Comparison of ENCODE assay signal across 12 cellular contexts in the genomic region with DNA sequence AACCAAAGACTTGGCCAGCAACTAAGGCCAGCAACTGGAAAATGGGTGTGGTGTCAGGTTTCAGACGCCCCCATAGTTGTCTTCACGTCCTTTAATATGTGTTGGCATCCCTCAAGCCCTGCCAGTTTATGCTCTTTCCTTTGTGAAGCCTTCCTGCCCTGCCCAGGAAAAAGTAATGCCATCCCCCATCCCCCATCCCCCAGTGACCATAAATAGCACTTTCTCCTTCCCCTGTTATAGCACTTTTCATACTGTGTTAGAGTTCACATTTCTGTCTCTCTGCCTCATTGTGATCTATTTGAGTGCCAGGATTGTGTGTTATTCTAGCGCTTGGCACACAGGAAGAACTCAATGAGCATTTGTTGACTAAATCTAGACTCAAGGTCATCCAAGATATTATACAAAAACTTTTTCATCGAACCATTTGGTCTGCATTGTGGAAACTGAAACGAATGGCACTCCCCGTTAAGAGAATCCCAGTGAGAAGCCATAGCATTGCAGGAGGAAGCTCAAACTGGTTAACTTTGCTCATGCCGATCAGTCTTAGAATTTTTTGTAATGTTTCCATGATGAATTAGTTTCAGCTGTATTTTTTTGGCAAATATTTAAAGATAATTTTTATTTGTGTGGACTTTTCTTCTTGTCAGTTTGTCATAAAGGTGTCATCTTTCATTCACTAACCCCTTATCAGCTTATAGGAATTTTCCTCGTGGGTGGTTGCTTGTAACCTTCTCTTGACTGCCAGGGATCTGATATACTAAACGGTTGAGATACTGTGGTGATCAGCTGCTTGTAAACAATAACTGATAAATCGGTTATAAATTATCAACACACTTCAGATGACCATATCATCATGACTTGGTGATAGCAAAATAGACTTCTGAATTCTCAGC. TPM values are rescaled to one million over a fixed set of nuclear protein-coding genes. Genes with fewer than 3 reads are reported as not detected.
A peak's percentile ranks its signal among the peaks of the same experiment; 100 is the strongest.
DNase-seq lines count a peak whose midpoint lies in the region; ATAC-seq, FAIRE-seq and TF ChIP-seq lines count a peak whose summit lies in the region.
"Had no signal": no experiment of that assay in that cellular context is flagged by ENCODE, and none has a peak within 500 bp of the region (broad histone marks: within the 10 kb centered on the region; RNA-seq: fewer than 3 reads in every experiment).

No MANE protein-coding gene starts in this region.

- no peak overlapping the region for H3K4ac ChIP-seq in H1 (replicated peaks; ENCODE audit: insufficient read length, low read depth, low read length)

- no peak overlapping the region for H3K14ac ChIP-seq in H1 (ENCODE audit: insufficient read length)

- TF ChIP-seq RAD21 in H1 (IDR thresholded peaks at IDR 0.05 in 1 of 2, conservative IDR thresholded peaks at IDR 0.05 in 1 of 2; ENCODE audit: low read depth in 2 of 2, low read length in 2 of 2): no peak

- no peak for TF ChIP-seq POLR2A in H1 (IDR thresholded peaks at IDR 0.05; ENCODE audit: control extremely low read depth in 1 of 2, low read depth in 2 of 2, low read length in 2 of 2)

- H2AFZ ChIP-seq in ACC112 (ENCODE audit: low read length, unreplicated experiment) (no peak overlapping the region), Loucy (ENCODE audit: low read length) (0 out of 2 replicates have a peak overlapping the region, but pooled peaks have one; percentile 31), H1 (ENCODE audit: low read length) (no peak overlapping the region)

- POLR2A ChIA-PET in H1 (lab: Charles Lee; ENCODE audit: partially characterized antibody): interaction anchor here (0.9 to 2.2 kb wide), 5 partner anchors 10 to 91 kb away, joined by 3 to 6 read pairs (median 5); partner anchors contain the start of gene CRIM1
- POLR2A ChIA-PET in CD4-positive, alpha-beta T cell (lab: Charles Lee): no interaction called here

- no peak for ATAC-seq in GM21528 (IDR thresholded peaks at IDR 0.05; ENCODE audit: low FRiP score, unreplicated experiment)
- ATAC-seq in CD4-positive, alpha-beta T cell (ENCODE audit: poor library complexity): no peak
- ATAC-seq: lower lobe of right lung had no signal

- H3K4me3 ChIP-seq in ACC112 (ENCODE audit: low read depth, low read length) (peak overlapping the region; percentile 68), Loucy (ENCODE audit: low read length, poor library complexity, severe bottlenecking) (no peak overlapping the region), H1 (ENCODE audit: extremely low read depth in 1 of 4, insufficient read depth in 2 of 4, low read depth in 3 of 4, low read length in 4 of 4) (peak overlapping the region in 1 of 4 experiments; percentile 21; a peak in 1 of 8 replicates)
- H3K4me3 ChIP-seq: BLaER1, lower lobe of right lung had no signal

- no peak for DNase-seq in H1 (ENCODE audit: low read depth in 1 of 2, low spot score in 2 of 2)
- no peak for DNase-seq in NCI-H526 (lab: John Stamatoyannopoulos, UW)
- DNase-seq in activated naive CD4-positive, alpha-beta T cell treated with anti-CD3 and anti-CD28 coated beads, Interleukin-2, amount 10 ng/mL, durations not matched to agents 7 days and 5 days: no peak
- DNase-seq in CD4-positive, alpha-beta T cell: no peak
- DNase-seq: lower lobe of right lung; stimulated activated CD4-positive, alpha-beta T cell treated with anti-CD3 and anti-CD28 coated beads, Interleukin-2, amount 100 ng/mL, for 48 hours had no signal

- no peaks in the 10 kb centered on the region for H3K9me3 Mint-ChIP-seq in nephron
- H3K9me3 Mint-ChIP-seq in activated naive CD4-positive, alpha-beta T cell treated with anti-CD3 and anti-CD28 coated beads, Interleukin-2, amount 10 ng/mL, durations not matched to agents 7 days and 5 days: no peaks in the 10 kb centered on the region
- no peaks in the 10 kb centered on the region for H3K9me3 Mint-ChIP-seq in CD4-positive, alpha-beta T cell

- H3K36me3 Mint-ChIP-seq in nephron (ENCODE audit: low read depth): no peaks in the 10 kb centered on the region
- peaks cover 2% of the 10 kb centered on the region for H3K36me3 Mint-ChIP-seq in activated naive CD4-positive, alpha-beta T cell treated with anti-CD3 and anti-CD28 coated beads, Interleukin-2, amount 10 ng/mL, durations not matched to agents 7 days and 5 days
- H3K36me3 Mint-ChIP-seq in CD4-positive, alpha-beta T cell (ENCODE audit: low read depth): no peaks in the 10 kb centered on the region

- no peak for TF ChIP-seq EP300 in H1 (IDR thresholded peaks at IDR 0.05; ENCODE audit: borderline replicate concordance in 1 of 2, low read depth in 2 of 2, low read length in 2 of 2)

- no peak for FAIRE-seq in H1 (lab: Jason Lieb, UNC)
- FAIRE-seq: GM12891 had no signal

- H2BK5ac ChIP-seq in H1 (ENCODE audit: low read depth, low read length): peak overlapping the region; percentile 55; the same call in 1 of the 2 replicates

- H3K23ac ChIP-seq in H1 (ENCODE audit: insufficient read length): no peak overlapping the region

- no peak overlapping the region for H3K18ac ChIP-seq in H1 (ENCODE audit: extremely low read depth, low read length)

- no peak overlapping the region for H2BK20ac ChIP-seq in H1 (ENCODE audit: low read length)

- no peaks in the 10 kb centered on the region for H4K20me1 ChIP-seq in Loucy (ENCODE audit: insufficient read depth, low read length, poor library complexity, severe bottlenecking)
- peaks cover 0 to 9% of the 10 kb centered on the region in 2 experiments for H4K20me1 ChIP-seq in H1 (replicated peaks in 1 of 2; ENCODE audit: control insufficient read depth in 1 of 2, insufficient read depth in 2 of 2, low read length in 2 of 2)

- peak overlapping the region; percentile 38 for H2BK120ac ChIP-seq in H1 (replicated peaks; ENCODE audit: low read depth, low read length)

- H4K8ac ChIP-seq in H1 (ENCODE audit: extremely low read depth, insufficient read depth, low read length): no peak overlapping the region

- no peaks in the 10 kb centered on the region for H3F3A ChIP-seq in Loucy (ENCODE audit: low read depth)

- H3K4me2 ChIP-seq in Loucy (ENCODE audit: low read depth, low read length, poor library complexity, severe bottlenecking) (no peak overlapping the region), H1 (ENCODE audit: insufficient read depth in 1 of 2, low read depth in 2 of 2, low read length in 2 of 2) (peak overlapping the region; percentile 21 to 25; a peak in 3 of 4 replicates)
- H3K4me2 ChIP-seq: BLaER1 had no signal

- peak overlapping the region; percentile 34; the same call in 1 of the 2 replicates for H2AK5ac ChIP-seq in H1 (ENCODE audit: low read depth, low read length)

- no peak overlapping the region for H2BK15ac ChIP-seq in H1 (ENCODE audit: low read length)

- H3K4me3 Mint-ChIP-seq in nephron: no peak overlapping the region
- no peak overlapping the region for H3K4me3 Mint-ChIP-seq in activated naive CD4-positive, alpha-beta T cell treated with anti-CD3 and anti-CD28 coated beads, Interleukin-2, amount 10 ng/mL, durations not matched to agents 7 days and 5 days
- H3K4me3 Mint-ChIP-seq in CD4-positive, alpha-beta T cell: no peak overlapping the region

- intact Hi-C loops in CD4-positive, alpha-beta T cell (cut with DNase I, micrococcal nuclease): no loop called here

- H3K4me1 ChIP-seq in ACC112 (ENCODE audit: control insufficient read depth, insufficient read depth, low read length, unreplicated experiment): peaks cover 98% of the 10 kb centered on the region
- peaks cover 10% of the 10 kb centered on the region for H3K4me1 ChIP-seq in Loucy (ENCODE audit: insufficient read depth, low read length, poor library complexity, severe bottlenecking)
- H3K4me1 ChIP-seq in H1 (replicated peaks in 1 of 4; ENCODE audit: control insufficient read depth in 3 of 4, insufficient read depth in 4 of 4, low read length in 3 of 4): peaks cover 16 to 52% (median 45%) of the 10 kb centered on the region in 4 experiments
- H3K4me1 ChIP-seq: BLaER1 had no signal

- peaks cover 84% of the 10 kb centered on the region for H3K4me1 Mint-ChIP-seq in nephron
- H3K4me1 Mint-ChIP-seq in activated naive CD4-positive, alpha-beta T cell treated with anti-CD3 and anti-CD28 coated beads, Interleukin-2, amount 10 ng/mL, durations not matched to agents 7 days and 5 days: peaks cover 17% of the 10 kb centered on the region
- H3K4me1 Mint-ChIP-seq in CD4-positive, alpha-beta T cell (ENCODE audit: low read depth): no peaks in the 10 kb centered on the region

- peak overlapping the region; percentile 75 for H2BK12ac ChIP-seq in H1 (ENCODE audit: low read depth, low read length)

- no peak overlapping the region for H4K5ac ChIP-seq in H1 (ENCODE audit: insufficient read length, low read depth, low read length)

- CTCF ChIA-PET in H1 (lab: Charles Lee; ENCODE audit: partially characterized antibody): interaction anchor here (0.6 to 2.7 kb wide), 10 partner anchors 12 to 136 kb away, joined by 3 to 11 read pairs (median 4); partner anchors contain the start of gene CRIM1
- CTCF ChIA-PET in activated naive CD4-positive, alpha-beta T cell treated with anti-CD3 and anti-CD28 coated beads, Interleukin-2, amount 10 ng/mL, durations not matched to agents 7 days and 5 days (lab: Charles Lee): interaction anchor here (1.1 kb wide), 1 partner anchor 386 kb away, joined by 3 read pairs; no protein-coding TSS in a partner anchor
- CTCF ChIA-PET in CD4-positive, alpha-beta T cell (lab: Charles Lee): interaction anchor here (1.0 kb wide), 1 partner anchor 26 kb away, joined by 3 read pairs; no protein-coding TSS in a partner anchor

- H3K27ac ChIP-seq in ACC112 (ENCODE audit: low read depth, low read length) (peak overlapping the region; percentile 94), H1 (ENCODE audit: low read depth, low read length) (no peak overlapping the region)
- no peak overlapping the region for H3K27ac ChIP-seq in CD4-positive, alpha-beta T cell (ENCODE audit: low read depth, low read length)
- H3K27ac ChIP-seq: BLaER1, lower lobe of right lung had no signal

- H4K91ac ChIP-seq in H1 (replicated peaks; ENCODE audit: insufficient read length, low read length): peak overlapping the region; percentile 30

- no peak overlapping the region for H3K9ac ChIP-seq in Loucy (ENCODE audit: low read depth, low read length, poor library complexity, severe bottlenecking)
- no peak overlapping the region; a peak in 1 of 7 replicates for H3K9ac ChIP-seq in H1 (replicated peaks in 1 of 4; ENCODE audit: extremely low read depth in 1 of 4, low read depth in 3 of 4, low read length in 3 of 4)
- H3K9ac ChIP-seq: BLaER1 had no signal

- H3K9me3 ChIP-seq in Loucy (ENCODE audit: insufficient read depth, low read depth, low read length): no peaks in the 10 kb centered on the region
- H3K9me3 ChIP-seq in H1 (ENCODE audit: insufficient read depth in 2 of 2, low read depth in 1 of 2, low read length in 1 of 2): no peaks in the 10 kb centered on the region
- no peaks in the 10 kb centered on the region for H3K9me3 ChIP-seq in CD4-positive, alpha-beta T cell (ENCODE audit: control insufficient read depth, low read length)
- H3K9me3 ChIP-seq: BLaER1, lower lobe of right lung had no signal

- 57% methylated on average over 10 of the region's 10 CpGs; no CpG with 5 or more reads in 1 of the 2 experiments for WGBS in H1 (ENCODE audit: extremely low coverage in 1 of 2, insufficient coverage in 1 of 2, insufficient read length in 1 of 2, insufficient replicate concordance in 2 of 2, low coverage in 1 of 2, low lambda C conversion rate in 2 of 2, missing lambda C conversion rate in 1 of 2), 2 experiments

- H3K36me3 ChIP-seq in ACC112 (ENCODE audit: insufficient read depth, low read length) (0 out of 2 replicates have a peak, but pooled peaks cover 7% of the 10 kb centered on the region), Loucy (ENCODE audit: insufficient read depth, low read length) (no peaks in the 10 kb centered on the region), H1 (ENCODE audit: control insufficient read depth in 2 of 4, insufficient read depth in 4 of 4, low read length in 3 of 4) (no peaks in the 10 kb centered on the region)
- H3K36me3 ChIP-seq: BLaER1, lower lobe of right lung had no signal

- H3K56ac ChIP-seq in H1 (replicated peaks; ENCODE audit: insufficient read length, low read depth, low read length): no peak overlapping the region

- H3K9me2 ChIP-seq in Loucy (replicated peaks; ENCODE audit: low read depth, low read length): no peaks in the 10 kb centered on the region

- no peaks in the 10 kb centered on the region for H3K27me3 ChIP-seq in ACC112 (ENCODE audit: insufficient read depth, low read length)
- no peaks in the 10 kb centered on the region for H3K27me3 ChIP-seq in Loucy (ENCODE audit: insufficient read depth, low read length, poor library complexity, severe bottlenecking)
- H3K27me3 ChIP-seq in H1 (replicated peaks in 1 of 4; ENCODE audit: control insufficient read depth in 3 of 4, extremely low read depth in 1 of 4, insufficient read depth in 3 of 4, low read length in 3 of 4): no peaks in the 10 kb centered on the region
- no peaks in the 10 kb centered on the region for H3K27me3 ChIP-seq in CD4-positive, alpha-beta T cell (ENCODE audit: control insufficient read depth, insufficient read depth, low read length)
- H3K27me3 ChIP-seq: BLaER1 had no signal

- TF ChIP-seq CTCF in Loucy (conservative IDR thresholded peaks at IDR 0.05; ENCODE audit: low read length): no peak
- no peak for TF ChIP-seq CTCF in H1 (IDR thresholded peaks at IDR 0.05; ENCODE audit: control extremely low read depth in 1 of 3, insufficient read depth in 1 of 3, low read depth in 1 of 3, low read length in 3 of 3)
- TF ChIP-seq CTCF in nephron (IDR thresholded peaks at IDR 0.05; ENCODE audit: unreplicated experiment in 3 of 3): no peak
- TF ChIP-seq CTCF in CD4-positive, alpha-beta T cell (IDR thresholded peaks at IDR 0.05): no peak

- peaks cover under 1% of the 10 kb centered on the region; the same call in 1 of the 2 replicates for H3K23me2 ChIP-seq in H1 (ENCODE audit: low read depth, low read length)

- H3K27me3 Mint-ChIP-seq in nephron (ENCODE audit: low read depth): no peaks in the 10 kb centered on the region
- peaks cover 9% of the 10 kb centered on the region for H3K27me3 Mint-ChIP-seq in activated naive CD4-positive, alpha-beta T cell treated with anti-CD3 and anti-CD28 coated beads, Interleukin-2, amount 10 ng/mL, durations not matched to agents 7 days and 5 days
- H3K27me3 Mint-ChIP-seq in CD4-positive, alpha-beta T cell: no peaks in the 10 kb centered on the region

- H3K27ac Mint-ChIP-seq in nephron: peak overlapping the region; percentile 17 to 37 (median 26)
- H3K27ac Mint-ChIP-seq in activated naive CD4-positive, alpha-beta T cell treated with anti-CD3 and anti-CD28 coated beads, Interleukin-2, amount 10 ng/mL, durations not matched to agents 7 days and 5 days: no peak overlapping the region
- H3K27ac Mint-ChIP-seq in CD4-positive, alpha-beta T cell: no peak overlapping the region

- H3K79me2 ChIP-seq in ACC112 (ENCODE audit: control insufficient read depth, insufficient read depth, low read length, unreplicated experiment) (peaks cover 98% of the 10 kb centered on the region), Loucy (ENCODE audit: insufficient read depth, low read length) (no peaks in the 10 kb centered on the region), H1 (ENCODE audit: control insufficient read depth in 1 of 2, insufficient read depth in 2 of 2, low read length in 2 of 2) (peaks cover 42 to 100% of the 10 kb centered on the region in 2 experiments)

- peaks cover 7% of the 10 kb centered on the region; the same call in 1 of the 2 replicates for H3K79me1 ChIP-seq in H1 (ENCODE audit: low read depth, low read length)

RNA-seq across cellular contexts. Expression of gene CRIM1, which starts 15.7 kb away (rescaled TPM):
- total RNA-seq in H1 (2021; fragmentation: NEBNext Ultra II Directional; extraction: Animal tissue kit (Norgen Biotek cat#: 25700)): 27.4 and 28.4 TPM in 2 replicates
- polyA plus RNA-seq in H1 (2011; rRNA removed): 9.4 and 13.8 TPM in 2 replicates
- polyA plus RNA-seq in H1 (2011; cell fraction: cytosol; rRNA removed): 13.0 TPM
- 46.3 TPM for polyA plus RNA-seq in H1 (2011; cell fraction: nucleus; rRNA removed)
- polyA plus RNA-seq in H1 (2012, experiment 1 of 2): 9.4 to 16.8 TPM (median 12.1 TPM) in 4 replicates
- 1.1 TPM for polyA plus RNA-seq in H1 (2012, experiment 2 of 2)
- polyA plus RNA-seq in H1 (2013, experiment 1 of 2): 18.4 TPM
- 18.2 TPM for polyA plus RNA-seq in H1 (2013, experiment 2 of 2)
- 73.3 and 108 TPM in 2 replicates for polyA minus RNA-seq in H1 (2011; rRNA and poly(A)+ RNA removed)
- polyA minus RNA-seq in H1 (2011; cell fraction: cytosol; rRNA and poly(A)+ RNA removed): 54.9 TPM
- polyA minus RNA-seq in H1 (2011; cell fraction: nucleus; rRNA and poly(A)+ RNA removed): 133 TPM
- total RNA-seq in CD4-positive, alpha-beta T cell: 1 to 10 TPM; 1.1 to 1.7 TPM

Comparison
In these comparisons a context has a peak if more than half of its experiments do, and no peak if none do; other contexts are left out.
1. H3K27ac Mint-ChIP-seq: peak in nephron (3 of 3); none in activated naive CD4-positive, alpha-beta T cell treated with anti-CD3 and anti-CD28 coated beads, Interleukin-2, amount 10 ng/mL, durations not matched to agents 7 days and 5 days (single experiment) and CD4-positive, alpha-beta T cell (single experiment).
2. RNA of gene CRIM1, which starts 15.7 kb away (total RNA-seq): 27.4 to 28.4 TPM in H1; 1.1 to 1.7 TPM in CD4-positive, alpha-beta T cell; every median in the first group is over 10 times any median in the second.